Comparison of ENCODE assay signal across 19 cellular contexts in genomic region chr18:80107396-80107795, GRCh38. TPM values are rescaled to one million over a fixed set of nuclear protein-coding genes. Genes with fewer than 3 reads are reported as not detected.
DNase-seq lines count a peak whose midpoint lies in the region; ATAC-seq, FAIRE-seq and TF ChIP-seq lines count a peak whose summit lies in the region.
"Had no signal": no experiment of that assay in that cellular context is flagged by ENCODE, and none has a peak within 500 bp of the region (broad histone marks: within the 10 kb centered on the region; RNA-seq: fewer than 3 reads in every experiment).

No MANE protein-coding gene starts in this region.

- H4K91ac ChIP-seq in trophoblast cell (ENCODE audit: low read depth, low read length), result no peak overlapping the region

- H3K4me2 ChIP-seq in HepG2 (ENCODE audit: low read depth, low read length) (peak overlapping the region; percentile 87), trophoblast cell (ENCODE audit: low read length) (no peak overlapping the region)

- H3K27me3 Mint-ChIP-seq in dendritic cell treated with granulocyte-macrophage colony-stimulating factor and Interleukin-4, amounts not matched to agents 40 ng/mL and 50 ng/mL, for 4 days, result peaks cover 3% of the 10 kb centered on the region
- H3K27me3 Mint-ChIP-seq in nephron (ENCODE audit: low read depth), result no peaks in the 10 kb centered on the region

- in situ Hi-C loops in HepG2 (cut with HindIII; ENCODE audit: extremely low pct_ligation_motif_present, low pct_unique_long_range_greater_than_20kb), result loop anchor here (10.0 kb wide), 1 partner anchor 173 kb away; no protein-coding TSS in a partner anchor

- H4K20me1 ChIP-seq in HepG2 (ENCODE audit: insufficient read depth, low read length), result peaks cover 25% of the 10 kb centered on the region

- peaks cover 30% of the 10 kb centered on the region for H3K79me2 ChIP-seq in HepG2 (ENCODE audit: insufficient read depth, low read length)
- peaks cover 7% of the 10 kb centered on the region for H3K79me2 ChIP-seq in trophoblast cell (ENCODE audit: control insufficient read depth, insufficient read depth, low read length, poor library complexity)

- no peak overlapping the region for H2BK120ac ChIP-seq in trophoblast cell (ENCODE audit: insufficient read depth, low read length, poor library complexity)

- no peaks in the 10 kb centered on the region for H3K36me3 ChIP-seq in HepG2 (replicated peaks in 1 of 2; ENCODE audit: control insufficient read depth in 1 of 2, insufficient read depth in 2 of 2, low read length in 2 of 2)
- no peaks in the 10 kb centered on the region for H3K36me3 ChIP-seq in right lobe of liver
- no peaks in the 10 kb centered on the region for H3K36me3 ChIP-seq in trophoblast cell (ENCODE audit: control insufficient read depth in 1 of 2, insufficient read depth in 2 of 2, low read length in 2 of 2)
- H3K36me3 ChIP-seq: adrenal gland, upper lobe of left lung had no signal

- peaks cover 10% of the 10 kb centered on the region for H3K79me1 ChIP-seq in trophoblast cell (ENCODE audit: low read length)

- peak overlapping the region; percentile 27 for H3K27ac Mint-ChIP-seq in dendritic cell treated with granulocyte-macrophage colony-stimulating factor and Interleukin-4, amounts not matched to agents 40 ng/mL and 50 ng/mL, for 4 days
- peak overlapping the region; percentile 63 to 92 (median 90) for H3K27ac Mint-ChIP-seq in nephron

- H3K4me1 Mint-ChIP-seq in dendritic cell treated with granulocyte-macrophage colony-stimulating factor and Interleukin-4, amounts not matched to agents 40 ng/mL and 50 ng/mL, for 4 days (ENCODE audit: low read depth), result peaks cover 10% of the 10 kb centered on the region
- peaks cover 24% of the 10 kb centered on the region for H3K4me1 Mint-ChIP-seq in nephron

- CTCF ChIA-PET in HepG2 (lab: Yijun Ruan, JAX; ENCODE audit: low intra/inter-chr PET ratio, low total read pairs), result no interaction called here

- 35% methylated on average over 11 of the region's 11 CpGs for WGBS in HepG2 (ENCODE audit: low lambda C conversion rate)
- 74% methylated on average over 11 of the region's 11 CpGs for WGBS in right lobe of liver (ENCODE audit: insufficient coverage, low coverage, low lambda C conversion rate, missing lambda C conversion rate)
- no CpG with 5 or more reads among the region's 11 CpGs for WGBS in trophoblast cell (ENCODE audit: extremely low coverage, insufficient coverage, insufficient read length)

- TF ChIP-seq POLR2A in HepG2 (IDR thresholded peaks at IDR 0.05; ENCODE audit: insufficient read depth in 1 of 2, low read depth in 2 of 2, low read length in 2 of 2), result no peak
- no peak for TF ChIP-seq POLR2A in right lobe of liver (IDR thresholded peaks at IDR 0.05)

- H3K36me3 Mint-ChIP-seq in dendritic cell treated with granulocyte-macrophage colony-stimulating factor and Interleukin-4, amounts not matched to agents 40 ng/mL and 50 ng/mL, for 4 days (ENCODE audit: low read depth), result no peaks in the 10 kb centered on the region
- H3K36me3 Mint-ChIP-seq in nephron (ENCODE audit: low read depth), result peaks cover 4% of the 10 kb centered on the region

- H3K9me3 ChIP-seq in HepG2 (ENCODE audit: low read length), result no peaks in the 10 kb centered on the region
- H3K9me3 ChIP-seq in right lobe of liver, result no peaks in the 10 kb centered on the region
- peaks cover 2% of the 10 kb centered on the region for H3K9me3 ChIP-seq in trophoblast cell (ENCODE audit: insufficient read depth, low read depth, low read length)
- H3K9me3 ChIP-seq: adrenal gland, upper lobe of left lung had no signal

- no peak overlapping the region for H2AFZ ChIP-seq in HepG2 (ENCODE audit: low read length)
- H2AFZ ChIP-seq in trophoblast cell (ENCODE audit: insufficient read depth, low read length, poor library complexity), result no peak overlapping the region

- no peak overlapping the region for H2AK5ac ChIP-seq in trophoblast cell (ENCODE audit: low read length)

- no peak overlapping the region for H3K27ac ChIP-seq in HepG2 (ENCODE audit: extremely low read length, insufficient read depth, low read length)
- no peak overlapping the region for H3K27ac ChIP-seq in right lobe of liver
- H3K27ac ChIP-seq in foreskin keratinocyte, result no peak overlapping the region
- H3K27ac ChIP-seq in trophoblast cell (ENCODE audit: low read depth, low read length), result no peak overlapping the region
- H3K27ac ChIP-seq: WERI-Rb-1 had no signal

- TF ChIP-seq EP300 in HepG2 (IDR thresholded peaks at IDR 0.05; ENCODE audit: low read depth in 2 of 2, low read length in 2 of 2) (no peak), HepG2 (CRISPR knock-in tag; IDR thresholded peaks at IDR 0.05; ENCODE audit: borderline replicate concordance) (no peak)

- TF ChIP-seq CTCF in HepG2 (CRISPR knock-in tag; IDR thresholded peaks at IDR 0.05) (no peak), right lobe of liver (IDR thresholded peaks at IDR 0.05) (no peak), nephron (IDR thresholded peaks at IDR 0.05; ENCODE audit: unreplicated experiment in 3 of 3) (no peak), foreskin keratinocyte (conservative IDR thresholded peaks at IDR 0.05) (no peak)

- H3K14ac ChIP-seq in trophoblast cell (ENCODE audit: low read length), result no peak overlapping the region

- H3K23ac ChIP-seq in trophoblast cell (ENCODE audit: low read length), result no peak overlapping the region

- no peak for DNase-seq in HepG2 (ENCODE audit: low spot score)
- DNase-seq in right lobe of liver, result no peak
- no peak for DNase-seq in NCI-H345 (lab: John Stamatoyannopoulos, UW)
- no peak for DNase-seq in NCI-H82 (lab: John Stamatoyannopoulos, UW)
- DNase-seq in foreskin keratinocyte, result no peak
- DNase-seq in trophoblast cell, result no peak
- DNase-seq: central memory CD4-positive, alpha-beta T cell; DND-41; H9; hippocampal formation; NCI-H2029; NCI-H446 treated with DMSO at 0.1 percent for 48 hours; occipital lobe; stimulated activated naive CD8-positive, alpha-beta T cell treated with anti-CD3 and anti-CD28 coated beads, Interleukin-15, Interleukin-2, amounts not matched to agents 100 U/mL and 50 U/mL, for 24 hours; WERI-Rb-1 had no signal

- H3K4me1 ChIP-seq in HepG2 (ENCODE audit: insufficient read depth, low read length) (peaks cover 82% of the 10 kb centered on the region), right lobe of liver (peaks cover 0 to 4% (median under 1%) of the 10 kb centered on the region in 4 donors), foreskin keratinocyte (no peaks in the 10 kb centered on the region), trophoblast cell (ENCODE audit: control insufficient read depth in 1 of 2, insufficient read depth in 2 of 2, low read length in 2 of 2) (peaks cover 17 to 27% of the 10 kb centered on the region in 2 experiments)

- H3K27me3 ChIP-seq in HepG2 (ENCODE audit: control insufficient read depth in 1 of 2, insufficient read depth in 2 of 2, low read length in 2 of 2) (no peaks in the 10 kb centered on the region), right lobe of liver (no peaks in the 10 kb centered on the region), foreskin keratinocyte (no peaks in the 10 kb centered on the region), trophoblast cell (ENCODE audit: insufficient read depth, low read length) (no peaks in the 10 kb centered on the region)
- H3K27me3 ChIP-seq: adrenal gland, upper lobe of left lung had no signal

- H3K4me3 ChIP-seq in HepG2 (replicated peaks in 1 of 3; ENCODE audit: insufficient read depth in 1 of 3, low read depth in 2 of 3, low read length in 3 of 3), result peak overlapping the region; percentile 20 to 51 (median 27); a peak in 3 of 6 replicates
- H3K4me3 ChIP-seq in right lobe of liver, result no peak overlapping the region
- H3K4me3 ChIP-seq in trophoblast cell (ENCODE audit: low read depth, low read length), result no peak overlapping the region
- H3K4me3 ChIP-seq: adrenal gland, upper lobe of left lung had no signal

- ATAC-seq in HepG2 (no peak), right lobe of liver (no peak), foreskin keratinocyte (no peak)
- ATAC-seq: stimulated activated naive CD8-positive, alpha-beta T cell treated with anti-CD3 and anti-CD28 coated beads, Interleukin-15, Interleukin-2, amounts not matched to agents 100 U/mL and 50 U/mL, for 24 hours had no signal

- H3K9me3 Mint-ChIP-seq in dendritic cell treated with granulocyte-macrophage colony-stimulating factor and Interleukin-4, amounts not matched to agents 40 ng/mL and 50 ng/mL, for 4 days, result no peaks in the 10 kb centered on the region
- peaks cover 4% of the 10 kb centered on the region for H3K9me3 Mint-ChIP-seq in nephron
- H3K9me3 Mint-ChIP-seq: H9 had no signal

- BruUV-seq in HepG2 (replicated peaks; lab: Mats Ljungman, UMichigan), result no TSS peak

- H3K9ac ChIP-seq in HepG2 (ENCODE audit: insufficient read depth, low read depth, low read length) (no peak overlapping the region), trophoblast cell (ENCODE audit: low read length) (no peak overlapping the region)

- intact Hi-C loops in HepG2 (cut with micrococcal nuclease; ENCODE audit: unreplicated experiment) (no loop called here), right lobe of liver (cut with DNase I) (no loop called here)
- intact Hi-C loops in dendritic cell treated with granulocyte-macrophage colony-stimulating factor and Interleukin-4, amounts not matched to agents 40 ng/mL and 50 ng/mL, for 4 days (cut with micrococcal nuclease), result no loop called here

- no peak overlapping the region for H4K8ac ChIP-seq in trophoblast cell (ENCODE audit: low read depth, low read length)

- H2BK12ac ChIP-seq in trophoblast cell (ENCODE audit: low read length), result no peak overlapping the region

- TF ChIP-seq RAD21 in HepG2 (CRISPR knock-in tag; IDR thresholded peaks at IDR 0.05), result no peak

- no peak overlapping the region for H4K12ac ChIP-seq in trophoblast cell (ENCODE audit: low read depth, low read length)

- H3K4ac ChIP-seq in trophoblast cell (ENCODE audit: low read depth, low read length), result no peak overlapping the region

- H2BK5ac ChIP-seq in trophoblast cell (ENCODE audit: low read depth, low read length, poor library complexity), result no peak overlapping the region

- no peak for FAIRE-seq in HepG2 (lab: Jason Lieb, UNC)

- POLR2A ChIA-PET in HepG2 (lab: Yijun Ruan, JAX), result no interaction called here

- H3K4me3 Mint-ChIP-seq in dendritic cell treated with granulocyte-macrophage colony-stimulating factor and Interleukin-4, amounts not matched to agents 40 ng/mL and 50 ng/mL, for 4 days, result no peak overlapping the region
- peak overlapping the region; percentile 77 to 86 (median 86) for H3K4me3 Mint-ChIP-seq in nephron

- no peak overlapping the region for H3K18ac ChIP-seq in trophoblast cell (ENCODE audit: low read length)

RNA-seq across cellular contexts. Expression of gene ADNP2, which starts 1.7 kb away (rescaled TPM):
- total RNA-seq in HepG2 (2016; rRNA removed; fragmentation: Illumina TruSeq; extraction: Trizol), result 25.5 and 28.6 TPM in 2 replicates
- 2.3 TPM in 2 replicates for total RNA-seq in HepG2 (2016; cell fraction: cytosol; rRNA removed; fragmentation: Illumina TruSeq; extraction: Trizol; ENCODE audit: low read depth)
- total RNA-seq in HepG2 (2016; cell fraction: insoluble cytoplasmic fraction; rRNA removed; fragmentation: Illumina TruSeq; extraction: Trizol), result 23.8 and 24.2 TPM in 2 replicates
- 11.9 and 13.0 TPM in 2 replicates for total RNA-seq in HepG2 (2016; cell fraction: membrane; rRNA removed; fragmentation: Illumina TruSeq; extraction: Trizol)
- 17.1 and 18.2 TPM in 2 replicates for total RNA-seq in HepG2 (2016; cell fraction: nucleus; rRNA removed; fragmentation: Illumina TruSeq; extraction: Trizol)
- polyA plus RNA-seq in HepG2 (2011; rRNA removed), result 9.9 and 10.8 TPM in 2 replicates
- polyA plus RNA-seq in HepG2 (2011; cell fraction: cytosol; rRNA removed), result 8.0 and 8.3 TPM in 2 replicates
- polyA plus RNA-seq in HepG2 (2011; cell fraction: nucleus; rRNA removed), result 12.3 and 13.9 TPM in 2 replicates
- 15.1 and 15.4 TPM in 2 replicates for polyA plus RNA-seq in HepG2 (2012)
- 0.66 and 0.67 TPM in 2 replicates for polyA plus RNA-seq in HepG2 (2016; cell fraction: cytosol; fragmentation: Illumina TruSeq; extraction: Trizol; ENCODE audit: low read depth)
- 17.6 and 18.3 TPM in 2 replicates for polyA plus RNA-seq in HepG2 (2016; cell fraction: insoluble cytoplasmic fraction; fragmentation: Illumina TruSeq; extraction: Trizol; ENCODE audit: low read depth)
- polyA plus RNA-seq in HepG2 (2016; cell fraction: membrane; fragmentation: Illumina TruSeq; extraction: Trizol; ENCODE audit: low read depth), result 4.1 and 4.5 TPM in 2 replicates
- polyA plus RNA-seq in HepG2 (2016; cell fraction: nucleus; fragmentation: Illumina TruSeq; extraction: Trizol; ENCODE audit: insufficient read depth, low read depth), result 21.2 and 21.4 TPM in 2 replicates
- 36.7 and 42.7 TPM in 2 replicates for polyA minus RNA-seq in HepG2 (2011; rRNA and poly(A)+ RNA removed; ENCODE audit: low replicate concordance)
- 14.4 and 15.4 TPM in 2 replicates for polyA minus RNA-seq in HepG2 (2011; cell fraction: cytosol; rRNA and poly(A)+ RNA removed)
- polyA minus RNA-seq in HepG2 (2011; cell fraction: nucleus; rRNA and poly(A)+ RNA removed), result 32.1 and 32.2 TPM in 2 replicates
- 1 to 10 TPM; 4.4 to 9.9 (median 7.7) TPM for total RNA-seq in right lobe of liver
- total RNA-seq in foreskin keratinocyte, result 23.6 and 23.9 TPM in 2 replicates
- polyA plus RNA-seq in foreskin keratinocyte, result 5.7 and 7.0 TPM in 2 replicates
- 13.6 and 13.8 TPM in 2 replicates for polyA plus RNA-seq in trophoblast cell (2013)

Comparison
In these comparisons a context has a peak if more than half of its experiments do, and no peak if none do; other contexts are left out.
1. H3K4me3 ChIP-seq: peak in HepG2 (3 of 3); none in right lobe of liver (0 of 3) and trophoblast cell (single experiment).